Comparison of ENCODE assay signal across 27 cellular contexts in the genomic region with DNA sequence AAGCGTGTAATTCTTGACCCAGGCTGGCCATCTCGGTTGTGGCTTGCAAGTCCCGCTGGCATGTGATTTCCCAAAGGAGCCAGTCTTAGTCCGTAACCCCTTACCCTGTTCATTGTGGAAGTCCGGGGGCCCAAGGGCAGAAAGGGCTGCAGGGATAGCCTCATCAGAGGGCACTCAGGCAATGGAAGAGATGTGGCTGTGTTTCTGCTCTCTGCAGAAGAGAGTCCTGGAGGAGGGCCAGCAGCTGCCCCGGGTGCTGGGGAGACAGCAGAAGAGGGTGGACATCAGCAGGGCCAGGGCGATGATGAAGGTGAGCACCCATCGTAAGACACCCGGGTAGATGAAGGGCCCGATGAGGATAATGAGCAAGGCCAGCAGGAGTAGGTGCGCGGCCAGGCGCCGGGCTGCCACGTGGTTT. TPM values are rescaled to one million over a fixed set of nuclear protein-coding genes. Genes with fewer than 3 reads are reported as not detected.
DNase-seq lines count a peak whose midpoint lies in the region; ATAC-seq and TF ChIP-seq lines count a peak whose summit lies in the region.
"Had no signal": no experiment of that assay in that cellular context is flagged by ENCODE, and none has a peak within 500 bp of the region (broad histone marks: within the 10 kb centered on the region; RNA-seq: fewer than 3 reads in every experiment).

No MANE protein-coding gene starts in this region.

- H3K27me3 ChIP-seq in mucosa of rectum (ENCODE audit: control insufficient read depth in 2 of 2, insufficient read depth in 2 of 2, low read length in 2 of 2) (no peaks in the 10 kb centered on the region), trophoblast cell (ENCODE audit: insufficient read depth, low read length) (no peaks in the 10 kb centered on the region)
- H3K27me3 ChIP-seq: adrenal gland, sigmoid colon had no signal

- TF ChIP-seq CTCF in VCaP (conservative IDR thresholded peaks at IDR 0.05) (no peak), coronary artery (IDR thresholded peaks at IDR 0.05) (no peak)

- H3K9ac ChIP-seq in mucosa of rectum (ENCODE audit: low read depth in 1 of 2, low read length in 2 of 2): peak overlapping the region; percentile 85 to 92
- H3K9ac ChIP-seq in trophoblast cell (ENCODE audit: low read length): no peak overlapping the region

- no peaks in the 10 kb centered on the region for H3K9me3 Mint-ChIP-seq in stimulated activated effector memory CD8-positive, alpha-beta T cell treated with anti-CD3 and anti-CD28 coated beads, Interleukin-12 subunit alpha, Interleukin-12 subunit beta, amount 100 ng/mL, for 72 hours
- H3K9me3 Mint-ChIP-seq: activated CD4-positive, alpha-beta T cell treated with anti-CD3 and anti-CD28 coated beads, Interleukin-2, amount 10 ng/mL, durations not matched to agents 7 days and 5 days; CD4-positive, alpha-beta memory T cell; IgD-negative memory B cell; T-helper 2 cell treated with Interferon-gamma antibody and Interleukin-4, amounts not matched to agents 5 μg/mL and 100 μg/mL, for 36 hours had no signal

- peak overlapping the region; percentile 32 for H3K27ac Mint-ChIP-seq in stimulated activated effector memory CD8-positive, alpha-beta T cell treated with anti-CD3 and anti-CD28 coated beads, Interleukin-12 subunit alpha, Interleukin-12 subunit beta, amount 100 ng/mL, for 72 hours
- H3K27ac Mint-ChIP-seq: activated CD4-positive, alpha-beta T cell treated with anti-CD3 and anti-CD28 coated beads, Interleukin-2, amount 10 ng/mL, durations not matched to agents 7 days and 5 days; IgD-negative memory B cell; T-helper 2 cell treated with Interferon-gamma antibody and Interleukin-4, amounts not matched to agents 5 μg/mL and 100 μg/mL, for 36 hours had no signal

- no peak overlapping the region for H2BK120ac ChIP-seq in trophoblast cell (ENCODE audit: insufficient read depth, low read length, poor library complexity)

- H3K4me1 ChIP-seq in mucosa of rectum (ENCODE audit: control insufficient read depth in 2 of 2, insufficient read depth in 2 of 2, low read length in 2 of 2) (peaks cover 11 to 47% of the 10 kb centered on the region in 2 donors), trophoblast cell (ENCODE audit: control insufficient read depth in 1 of 2, insufficient read depth in 2 of 2, low read length in 2 of 2) (peaks cover 0 to 2% of the 10 kb centered on the region in 2 experiments)
- H3K4me1 ChIP-seq: HAP-1, sigmoid colon had no signal

- no peaks in the 10 kb centered on the region for H3K79me1 ChIP-seq in trophoblast cell (ENCODE audit: low read length)

- ATAC-seq in stimulated activated effector memory CD8-positive, alpha-beta T cell treated with anti-CD3 and anti-CD28 coated beads, Interleukin-12 subunit alpha, Interleukin-12 subunit beta, amount 100 ng/mL, for 72 hours: no peak
- ATAC-seq: stimulated activated naive CD8-positive, alpha-beta T cell treated with anti-CD3 and anti-CD28 coated beads, Interleukin-15, Interleukin-2, amounts not matched to agents 100 U/mL and 50 U/mL, for 24 hours had no signal

- no peak overlapping the region for H4K91ac ChIP-seq in trophoblast cell (ENCODE audit: low read depth, low read length)

- no peak overlapping the region for H3K23ac ChIP-seq in trophoblast cell (ENCODE audit: low read length)

- H3K18ac ChIP-seq in trophoblast cell (ENCODE audit: low read length): no peak overlapping the region

- no peak overlapping the region for H3K14ac ChIP-seq in trophoblast cell (ENCODE audit: low read length)

- no peaks in the 10 kb centered on the region for H3K9me3 ChIP-seq in mucosa of rectum (ENCODE audit: control insufficient read depth in 2 of 2, low read length in 2 of 2)
- H3K9me3 ChIP-seq in trophoblast cell (ENCODE audit: insufficient read depth, low read depth, low read length): no peaks in the 10 kb centered on the region
- H3K9me3 ChIP-seq: adrenal gland, HAP-1, sigmoid colon, thoracic aorta had no signal

- H3K4me1 Mint-ChIP-seq in stimulated activated effector memory CD8-positive, alpha-beta T cell treated with anti-CD3 and anti-CD28 coated beads, Interleukin-12 subunit alpha, Interleukin-12 subunit beta, amount 100 ng/mL, for 72 hours: no peaks in the 10 kb centered on the region
- H3K4me1 Mint-ChIP-seq: activated CD4-positive, alpha-beta T cell treated with anti-CD3 and anti-CD28 coated beads, Interleukin-2, amount 10 ng/mL, durations not matched to agents 7 days and 5 days; brain; CD4-positive, alpha-beta memory T cell had no signal

- H2BK12ac ChIP-seq in trophoblast cell (ENCODE audit: low read length): no peak overlapping the region

- H2AK5ac ChIP-seq in trophoblast cell (ENCODE audit: low read length): no peak overlapping the region

- H2AFZ ChIP-seq in trophoblast cell (ENCODE audit: insufficient read depth, low read length, poor library complexity): no peak overlapping the region

- no peak overlapping the region for H3K4me3 Mint-ChIP-seq in stimulated activated effector memory CD8-positive, alpha-beta T cell treated with anti-CD3 and anti-CD28 coated beads, Interleukin-12 subunit alpha, Interleukin-12 subunit beta, amount 100 ng/mL, for 72 hours
- H3K4me3 Mint-ChIP-seq: activated CD4-positive, alpha-beta T cell treated with anti-CD3 and anti-CD28 coated beads, Interleukin-2, amount 10 ng/mL, durations not matched to agents 7 days and 5 days; CD4-positive, alpha-beta memory T cell; T-helper 2 cell treated with Interferon-gamma antibody and Interleukin-4, amounts not matched to agents 5 μg/mL and 100 μg/mL, for 36 hours had no signal

- H3K36me3 ChIP-seq in mucosa of rectum (ENCODE audit: control insufficient read depth in 2 of 2, insufficient read depth in 2 of 2, low read length in 2 of 2) (no peaks in the 10 kb centered on the region), trophoblast cell (ENCODE audit: control insufficient read depth in 1 of 2, insufficient read depth in 2 of 2, low read length in 2 of 2) (no peaks in the 10 kb centered on the region)
- H3K36me3 ChIP-seq: adrenal gland, HAP-1, sigmoid colon, thoracic aorta had no signal

- H3K27ac ChIP-seq in VCaP (peak overlapping the region; percentile 86; the same call in 1 of the 2 replicates), mucosa of rectum (ENCODE audit: low read depth in 2 of 2, low read length in 2 of 2) (peak overlapping the region; percentile 95 to 96), trophoblast cell (ENCODE audit: low read depth, low read length) (no peak overlapping the region), coronary artery (no peak overlapping the region)
- H3K27ac ChIP-seq: adrenal gland, epithelial cell of prostate, thoracic aorta had no signal

- DNase-seq in NCI-H1092 treated with DMSO at 0.1 percent for 48 hours (lab: John Stamatoyannopoulos, UW): peak; percentile 25
- DNase-seq in NCI-H1092 (lab: John Stamatoyannopoulos, UW): no peak
- no peak for DNase-seq in stimulated activated effector memory CD8-positive, alpha-beta T cell treated with anti-CD3 and anti-CD28 coated beads, Interleukin-12 subunit alpha, Interleukin-12 subunit beta, amount 100 ng/mL, for 72 hours (ENCODE audit: low spot score in 2 of 2)
- no peak for DNase-seq in HUDEP-2 (lab: John Stamatoyannopoulos, UW; ENCODE audit: unreplicated experiment in 76 of 76)
- DNase-seq in trophoblast cell: no peak
- DNase-seq in coronary artery (ENCODE audit: low spot score): no peak
- DNase-seq: 8988T; activated CD4-positive, alpha-beta T cell treated with anti-CD3 and anti-CD28 coated beads, Interleukin-2, amount 10 ng/mL, durations not matched to agents 7 days and 5 days; activated naive CD4-positive, alpha-beta T cell treated with Interleukin-2 at 50 U/mL for 16 hours; adrenal gland; CD4-positive, alpha-beta memory T cell; effector CD8-positive, alpha-beta T cell; GDM1; glutamatergic neuron; NCI-H82; sigmoid colon; stimulated activated CD4-positive, alpha-beta T cell treated with anti-CD3 and anti-CD28 coated beads, Interleukin-15, amount 100 ng/mL, for 24 hours; stimulated activated naive CD8-positive, alpha-beta T cell treated with anti-CD3 and anti-CD28 coated beads, Interleukin-15, Interleukin-2, amounts not matched to agents 100 U/mL and 50 U/mL, for 24 hours had no signal

- H4K8ac ChIP-seq in trophoblast cell (ENCODE audit: low read depth, low read length): no peak overlapping the region

- H2BK5ac ChIP-seq in trophoblast cell (ENCODE audit: low read depth, low read length, poor library complexity): no peak overlapping the region

- H3K36me3 Mint-ChIP-seq in stimulated activated effector memory CD8-positive, alpha-beta T cell treated with anti-CD3 and anti-CD28 coated beads, Interleukin-12 subunit alpha, Interleukin-12 subunit beta, amount 100 ng/mL, for 72 hours: no peaks in the 10 kb centered on the region
- H3K36me3 Mint-ChIP-seq: brain; CD4-positive, alpha-beta memory T cell had no signal

- WGBS in trophoblast cell (ENCODE audit: extremely low coverage, insufficient coverage, insufficient read length): no CpG with 5 or more reads among the region's 15 CpGs

- H4K12ac ChIP-seq in trophoblast cell (ENCODE audit: low read depth, low read length): no peak overlapping the region

- H3K4me3 ChIP-seq in mucosa of rectum (ENCODE audit: low read length in 2 of 2) (peak overlapping the region; percentile 80 to 86), trophoblast cell (ENCODE audit: low read depth, low read length) (no peak overlapping the region), coronary artery (no peak overlapping the region)
- H3K4me3 ChIP-seq: adrenal gland, HAP-1, thoracic aorta had no signal

- no peak overlapping the region for H3K4ac ChIP-seq in trophoblast cell (ENCODE audit: low read depth, low read length)

- no peak overlapping the region for H3K4me2 ChIP-seq in trophoblast cell (ENCODE audit: low read length)

- no peaks in the 10 kb centered on the region for H3K79me2 ChIP-seq in trophoblast cell (ENCODE audit: control insufficient read depth, insufficient read depth, low read length, poor library complexity)

RNA-seq across cellular contexts. Expression of gene RNF186, which starts 0.8 kb away (rescaled TPM):
- polyA plus RNA-seq in trophoblast cell (2013): not detected in 2 replicates
- polyA plus RNA-seq: adrenal gland; CD4-positive, alpha-beta memory T cell; IgD-negative memory B cell; neural cell had no signal

RNA-seq across cellular contexts. Expression of gene TMCO4, which starts 14.5 kb away (rescaled TPM):
- 5.0 and 5.7 TPM in 2 replicates for polyA plus RNA-seq in trophoblast cell (2013)
- polyA plus RNA-seq: neural cell had no signal

Comparison
In these comparisons a context has a peak if more than half of its experiments do, and no peak if none do; other contexts are left out.
1. H3K27ac ChIP-seq: peak in VCaP (single experiment) and mucosa of rectum (2 of 2); none in trophoblast cell (single experiment) and coronary artery (0 of 2).
2. H3K4me3 ChIP-seq: peak in mucosa of rectum (2 of 2); none in trophoblast cell (single experiment) and coronary artery (single experiment).